17 cellular contexts compared by ENCODE assay signal in genomic region chr6:150133686-150134085, GRCh38. TPM values are rescaled to one million over a fixed set of nuclear protein-coding genes. Genes with fewer than 3 reads are reported as not detected.
"Had no signal": no experiment of that assay in that cellular context is flagged by ENCODE, and none has a peak within 500 bp of the region (broad histone marks: within the 10 kb centered on the region; RNA-seq: fewer than 3 reads in every experiment).

No MANE protein-coding gene starts in this region.

- H3K4me3 ChIP-seq: MG63, SJSA1, SK-N-MC had no signal

- H3K36me3 ChIP-seq: MG63, SJSA1 had no signal

- DNase-seq: KBM-7, MG63, NCI-H1092, NCI-H1417 treated with DMSO at 0.1 percent for 48 hours, NCI-H146, NCI-H1694 treated with DMSO at 0.1 percent for 48 hours, NCI-H1930, NCI-H2107, NCI-H446, NCI-H526 treated with DMSO at 0.1 percent for 48 hours, NCI-H748 treated with DMSO at 0.1 percent for 48 hours, Right ventricle myocardium superior, RPMI8226, SIG-M5 had no signal

- H3K27ac ChIP-seq: SJSA1, SK-N-MC had no signal

- H3K27me3 ChIP-seq: MG63 had no signal

- H3K4me1 ChIP-seq: SJSA1 had no signal

- H3K9me3 ChIP-seq: MG63, SJSA1 had no signal

RNA-seq across cellular contexts. Expression of gene PPP1R14C, which starts 9.2 kb away (rescaled TPM):
- total RNA-seq: LHCN-M2, SJSA1 had no signal
